In genomic region chr12:66516133-66516532, GRCh38 we compare ENCODE assay signal across 1 cellular context.
TF ChIP-seq lines count a peak whose summit lies in the region.

No MANE protein-coding gene starts in this region.

TF ChIP-seq in WTC11, 78 proteins besides CTCF, POLR2A, EP300 and RAD21 (continued from another document):
- no peak for TF ChIP-seq ERG (CRISPR knock-in tag; IDR thresholded peaks at IDR 0.05)
